In genomic region chr2:85436836-85437487, GRCh38 we compare ENCODE assay signal across 8 cellular contexts. TPM values are rescaled to one million over a fixed set of nuclear protein-coding genes. Genes with fewer than 3 reads are reported as not detected.
DNase-seq lines count a peak whose midpoint lies in the region; ATAC-seq and TF ChIP-seq lines count a peak whose summit lies in the region.

No MANE protein-coding gene starts in this region.

- ATAC-seq in activated CD4-positive, alpha-beta T cell treated with anti-CD3 and anti-CD28 coated beads for 36 hours = no peak
- ATAC-seq in activated T-cell treated with anti-CD3 and anti-CD28 coated beads, Interleukin-2, amount 50 U/mL, for 4 hours = no peak
- ATAC-seq in left lung = no peak
- ATAC-seq in HG02623 (IDR thresholded peaks at IDR 0.05; ENCODE audit: unreplicated experiment) = no peak

- POLR2A ChIA-PET in activated CD4-positive, alpha-beta T cell treated with anti-CD3 and anti-CD28 coated beads for 36 hours (lab: Charles Lee) = interaction anchor here (0.5 to 4.5 kb wide), 6 partner anchors 18 to 140 kb away, joined by 3 to 16 read pairs (median 5); partner anchors contain the start of genes MAT2A, SH2D6 and VAMP8

- TF ChIP-seq CTCF in left lung (IDR thresholded peaks at IDR 0.05) (no peak), thyroid gland (IDR thresholded peaks at IDR 0.05) (no peak)

- CTCF ChIA-PET in activated CD4-positive, alpha-beta T cell treated with anti-CD3 and anti-CD28 coated beads for 36 hours (lab: Charles Lee) = interaction anchor here (0.7 to 1.9 kb wide), 8 partner anchors 8 to 119 kb away, joined by 3 to 6 read pairs (median 4); no protein-coding TSS in a partner anchor

- no peaks in the 10 kb centered on the region for H3K36me3 ChIP-seq in left lung
- H3K36me3 ChIP-seq in thyroid gland = no peaks in the 10 kb centered on the region

- peak overlapping the region; percentile 73 for H3K4me3 Mint-ChIP-seq in activated CD4-positive, alpha-beta T cell treated with anti-CD3 and anti-CD28 coated beads for 36 hours
- H3K4me3 Mint-ChIP-seq in activated T-cell treated with anti-CD3 and anti-CD28 coated beads, Interleukin-2, amount 50 U/mL, for 4 hours = peak overlapping the region; percentile 79

- H3K27me3 Mint-ChIP-seq in activated CD4-positive, alpha-beta T cell treated with anti-CD3 and anti-CD28 coated beads for 36 hours = no peaks in the 10 kb centered on the region
- H3K27me3 Mint-ChIP-seq in activated T-cell treated with anti-CD3 and anti-CD28 coated beads, Interleukin-2, amount 50 U/mL, for 4 hours (ENCODE audit: low read depth) = no peaks in the 10 kb centered on the region

- H3K36me3 Mint-ChIP-seq in activated CD4-positive, alpha-beta T cell treated with anti-CD3 and anti-CD28 coated beads for 36 hours (ENCODE audit: low read depth) = no peaks in the 10 kb centered on the region
- H3K36me3 Mint-ChIP-seq in activated T-cell treated with anti-CD3 and anti-CD28 coated beads, Interleukin-2, amount 50 U/mL, for 4 hours (ENCODE audit: insufficient read depth) = no peaks in the 10 kb centered on the region

- intact Hi-C loops in activated CD4-positive, alpha-beta T cell treated with anti-CD3 and anti-CD28 coated beads for 36 hours (cut with DNase I, micrococcal nuclease) = loop anchor here (1.0 kb wide), 4 partner anchors 17 to 124 kb away; partner anchors contain the start of genes GGCX (in 2 of the 2), MAT2A (in 1 of the 2) and SH2D6 (in 1 of the 2)
- intact Hi-C loops in left lung (cut with DNase I) = no loop called here
- intact Hi-C loops in thyroid gland (cut with DNase I) = no loop called here

- peaks cover 28% of the 10 kb centered on the region for H3K4me1 Mint-ChIP-seq in activated CD4-positive, alpha-beta T cell treated with anti-CD3 and anti-CD28 coated beads for 36 hours
- H3K4me1 Mint-ChIP-seq in activated T-cell treated with anti-CD3 and anti-CD28 coated beads, Interleukin-2, amount 50 U/mL, for 4 hours (ENCODE audit: low read depth) = peaks cover 20% of the 10 kb centered on the region

- 35 to 38% methylated on average over 10 of the region's 10 CpGs for WGBS in thyroid gland, 2 donors

- peak overlapping the region; percentile 91 to 99 for H3K27ac ChIP-seq in left lung
- H3K27ac ChIP-seq in thyroid gland = peak overlapping the region; percentile 99 to 100 (median 99)

- H3K27me3 ChIP-seq in left lung (no peaks in the 10 kb centered on the region), thyroid gland (no peaks in the 10 kb centered on the region)

- peak overlapping the region; percentile 89 for H3K27ac Mint-ChIP-seq in activated CD4-positive, alpha-beta T cell treated with anti-CD3 and anti-CD28 coated beads for 36 hours

- no peak for TF ChIP-seq POLR2A in thyroid gland (IDR thresholded peaks at IDR 0.05)

- H3K4me3 ChIP-seq in left lung (peak overlapping the region in 1 of 2 donors; percentile 40), thyroid gland (replicated peaks in 1 of 3) (no peak overlapping the region)

- H3K9me3 ChIP-seq in left lung = no peaks in the 10 kb centered on the region
- H3K9me3 ChIP-seq in thyroid gland = no peaks in the 10 kb centered on the region

- peak; percentile 19 for DNase-seq in activated CD4-positive, alpha-beta T cell treated with anti-CD3 and anti-CD28 coated beads for 36 hours
- DNase-seq in activated CD4-positive, alpha-beta T cell treated with anti-CD3 and anti-CD28 coated beads, Interleukin-2, amount 50 U/mL, for 48 hours = no peak
- DNase-seq in activated T-cell treated with anti-CD3 and anti-CD28 coated beads, Interleukin-2, amount 50 U/mL, for 4 hours = no peak
- DNase-seq in left lung = no peak
- peak; percentile 74 for DNase-seq in thyroid gland
- DNase-seq in stimulated activated CD4-positive, alpha-beta T cell treated with anti-CD3 and anti-CD28 coated beads, Interleukin-2, amount 100 ng/mL, for 24 hours = no peak
- no peak for DNase-seq in GF-D8 (lab: John Stamatoyannopoulos, UW)

- H3K4me1 ChIP-seq in left lung (peaks cover 17 to 66% of the 10 kb centered on the region in 2 donors), thyroid gland (peaks cover 73 to 91% of the 10 kb centered on the region in 2 donors)

- H3K9me3 Mint-ChIP-seq in activated CD4-positive, alpha-beta T cell treated with anti-CD3 and anti-CD28 coated beads for 36 hours (ENCODE audit: low read depth) = no peaks in the 10 kb centered on the region
- no peaks in the 10 kb centered on the region for H3K9me3 Mint-ChIP-seq in activated T-cell treated with anti-CD3 and anti-CD28 coated beads, Interleukin-2, amount 50 U/mL, for 4 hours

RNA-seq across cellular contexts. Expression of gene SH2D6, which starts 18.4 kb away (rescaled TPM):
- total RNA-seq in activated CD4-positive, alpha-beta T cell treated with anti-CD3 and anti-CD28 coated beads for 36 hours = 1 to 10 TPM; 1.7 to 2.2 TPM
- under 1 TPM; 0.26 to 0.54 (median 0.40) TPM for total RNA-seq in activated T-cell treated with anti-CD3 and anti-CD28 coated beads, Interleukin-2, amount 50 U/mL, for 4 hours
- total RNA-seq in left lung (under 1 TPM; 0.60 to 0.90 TPM), thyroid gland (1 to 10 TPM; 1.6 to 9.0 (median 4.1) TPM)

RNA-seq across cellular contexts. Expression of gene CAPG, which starts 26.8 kb away (rescaled TPM):
- total RNA-seq in activated CD4-positive, alpha-beta T cell treated with anti-CD3 and anti-CD28 coated beads for 36 hours = 10 to 100 TPM; 28.3 to 45.6 TPM
- total RNA-seq in activated T-cell treated with anti-CD3 and anti-CD28 coated beads, Interleukin-2, amount 50 U/mL, for 4 hours = 10 to 100 TPM in 1 of 3 donors, 1 to 10 TPM in 2; 9.1 to 10.9 (median 9.5) TPM
- total RNA-seq in left lung (100 to 1,000 TPM; 340 to 418 TPM), thyroid gland (100 to 1,000 TPM; 155 to 257 (median 225) TPM)

Comparison
In these comparisons a context has a peak if more than half of its experiments do, and no peak if none do; other contexts are left out.
1. DNase-seq: peak in activated CD4-positive, alpha-beta T cell treated with anti-CD3 and anti-CD28 coated beads for 36 hours (single experiment) and thyroid gland (2 of 2); none in activated CD4-positive, alpha-beta T cell treated with anti-CD3 and anti-CD28 coated beads, Interleukin-2, amount 50 U/mL, for 48 hours (0 of 2), activated T-cell treated with anti-CD3 and anti-CD28 coated beads, Interleukin-2, amount 50 U/mL, for 4 hours (single experiment), left lung (0 of 2), stimulated activated CD4-positive, alpha-beta T cell treated with anti-CD3 and anti-CD28 coated beads, Interleukin-2, amount 100 ng/mL, for 24 hours (0 of 2) and GF-D8 (single experiment).
2. intact Hi-C loops: an anchor here in activated CD4-positive, alpha-beta T cell treated with anti-CD3 and anti-CD28 coated beads for 36 hours (1.0 kb wide); none called in left lung and thyroid gland.